ENCODE assay signal across 11 cellular contexts in genomic region chr5:88677943-88678779, GRCh38.
DNase-seq lines count a peak whose midpoint lies in the region; ATAC-seq and TF ChIP-seq lines count a peak whose summit lies in the region.
"Had no signal": no experiment of that assay in that cellular context is flagged by ENCODE, and none has a peak within 500 bp of the region (broad histone marks: within the 10 kb centered on the region; RNA-seq: fewer than 3 reads in every experiment).

No MANE protein-coding gene starts in this region.

- POLR2A ChIA-PET in IMR-90 (lab: Charles Lee; ENCODE audit: unreplicated experiment) = no interaction called here

- no peak overlapping the region for H2AK5ac ChIP-seq in IMR-90 (ENCODE audit: low read depth, low read length)

- no peak overlapping the region for H2BK15ac ChIP-seq in IMR-90 (ENCODE audit: low read depth, low read length)

- no peak overlapping the region for H2BK20ac ChIP-seq in IMR-90 (ENCODE audit: low read depth, low read length)

- no peaks in the 10 kb centered on the region for H3K9me1 ChIP-seq in IMR-90 (ENCODE audit: insufficient read depth, low read length)

- no peak overlapping the region for H4K91ac ChIP-seq in IMR-90 (ENCODE audit: insufficient read depth, low read depth, low read length)

- no peaks in the 10 kb centered on the region for H3K79me1 ChIP-seq in IMR-90 (ENCODE audit: low read depth in 1 of 2, low read length in 2 of 2)

- H2BK5ac ChIP-seq in IMR-90 (ENCODE audit: low read depth, low read length, poor library complexity, severe bottlenecking) = no peak overlapping the region

- ATAC-seq in IMR-90 (ENCODE audit: low read depth) (no peak), GM18868 (IDR thresholded peaks at IDR 0.05; ENCODE audit: unreplicated experiment) (no peak), GM18873 (IDR thresholded peaks at IDR 0.05; ENCODE audit: low FRiP score, unreplicated experiment) (no peak)
- no peak for ATAC-seq in activated naive CD8-positive, alpha-beta T cell treated with anti-CD3 and anti-CD28 coated beads, Interleukin-2, amount 50 U/mL, for 24 hours

- peak overlapping the region; percentile 13 for H2AFZ ChIP-seq in IMR-90 (replicated peaks; ENCODE audit: low read length, poor library complexity)

- TF ChIP-seq CTCF in Calu3 (IDR thresholded peaks at IDR 0.05; ENCODE audit: unreplicated experiment) = no peak
- TF ChIP-seq CTCF in IMR-90 (conservative IDR thresholded peaks at IDR 0.05; ENCODE audit: low read depth, low read length) = no peak

- dilution Hi-C loops in IMR-90 (cut with HindIII; ENCODE audit: low sequenced_read_pairs, unreplicated experiment) = no loop called here

- no peak overlapping the region for H4K8ac ChIP-seq in IMR-90 (ENCODE audit: low read depth in 2 of 2, low read length in 2 of 2)

- DNase-seq in Calu3 (no peak), IMR-90 (no peak), iPS-NIHi11 (ENCODE audit: low spot score) (peak; percentile 35), cerebellum (ENCODE audit: low spot score) (no peak), mesenteric fat pad (ENCODE audit: low spot score) (no peak)
- no peak for DNase-seq in activated naive CD8-positive, alpha-beta T cell treated with anti-CD3 and anti-CD28 coated beads, Interleukin-2, amount 50 U/mL, for 24 hours
- DNase-seq: CD4-positive, CD25-positive, alpha-beta regulatory T cell; NCI-H1417 had no signal

- H3K27me3 Mint-ChIP-seq in Calu3 (ENCODE audit: unreplicated experiment) = peaks cover 7% of the 10 kb centered on the region
- H3K27me3 Mint-ChIP-seq in activated naive CD8-positive, alpha-beta T cell treated with anti-CD3 and anti-CD28 coated beads, Interleukin-2, amount 50 U/mL, for 24 hours = peaks cover 79% of the 10 kb centered on the region

- no peak overlapping the region for H2AK9ac ChIP-seq in IMR-90 (replicated peaks; ENCODE audit: low read depth, low read length, poor library complexity)

- H3K56ac ChIP-seq in IMR-90 (ENCODE audit: extremely low read depth, insufficient read depth, low read length) = no peak overlapping the region

- H3K4me1 ChIP-seq in IMR-90 (ENCODE audit: control insufficient read depth, insufficient read depth, low read length) = no peaks in the 10 kb centered on the region; the same call in 1 of the 2 replicates

- no peak overlapping the region for H3K23ac ChIP-seq in IMR-90 (ENCODE audit: low read depth, low read length)

- intact Hi-C loops in Calu3 (cut with micrococcal nuclease; ENCODE audit: unreplicated experiment) (loop anchor here (5.0 kb wide), 1 partner anchor 411 kb away; the partner anchor contains the start of gene TMEM161B), IMR-90 (cut with micrococcal nuclease) (no loop called here)

- no peak overlapping the region for H3K4me3 ChIP-seq in IMR-90 (ENCODE audit: insufficient read depth, low read depth, low read length)

- TF ChIP-seq POLR2A in IMR-90 (IDR thresholded peaks at IDR 0.05; ENCODE audit: low read depth, low read length) = no peak

- no CpG with 5 or more reads among the region's 56 CpGs for WGBS in IMR-90 (ENCODE audit: extremely low coverage in 2 of 2, insufficient read length in 1 of 2), 2 experiments

- no peak overlapping the region for H3K4ac ChIP-seq in IMR-90 (ENCODE audit: low read depth, low read length)

- H3K4me2 ChIP-seq in IMR-90 (ENCODE audit: low read depth, low read length) = no peak overlapping the region

- H3K14ac ChIP-seq in IMR-90 (replicated peaks; ENCODE audit: low read depth, low read length) = no peak overlapping the region

- no peak overlapping the region for H3K27ac ChIP-seq in IMR-90 (ENCODE audit: insufficient read depth, low read length)
- H3K27ac ChIP-seq: HL-60 had no signal

- peaks cover 37% of the 10 kb centered on the region for H3K36me3 Mint-ChIP-seq in Calu3 (ENCODE audit: insufficient read depth, unreplicated experiment)
- peaks cover 7% of the 10 kb centered on the region for H3K36me3 Mint-ChIP-seq in activated naive CD8-positive, alpha-beta T cell treated with anti-CD3 and anti-CD28 coated beads, Interleukin-2, amount 50 U/mL, for 24 hours (ENCODE audit: low read depth)
- H3K36me3 Mint-ChIP-seq: CD4-positive, CD25-positive, alpha-beta regulatory T cell had no signal

- peaks cover 75% of the 10 kb centered on the region for H3K27me3 ChIP-seq in IMR-90 (ENCODE audit: control insufficient read depth, insufficient read depth, low read length)

- no peak overlapping the region for H3K9ac ChIP-seq in IMR-90 (ENCODE audit: low read depth, low read length)

- no peaks in the 10 kb centered on the region for H3K9me3 Mint-ChIP-seq in Calu3 (ENCODE audit: low read depth, unreplicated experiment)
- peaks cover 3% of the 10 kb centered on the region for H3K9me3 Mint-ChIP-seq in activated naive CD8-positive, alpha-beta T cell treated with anti-CD3 and anti-CD28 coated beads, Interleukin-2, amount 50 U/mL, for 24 hours

- no peak for TF ChIP-seq RAD21 in IMR-90 (IDR thresholded peaks at IDR 0.05; ENCODE audit: low read length)

- peak overlapping the region; percentile 2 for H3K4me3 Mint-ChIP-seq in Calu3 (ENCODE audit: low read depth, unreplicated experiment)
- no peak overlapping the region for H3K4me3 Mint-ChIP-seq in activated naive CD8-positive, alpha-beta T cell treated with anti-CD3 and anti-CD28 coated beads, Interleukin-2, amount 50 U/mL, for 24 hours

- H3K18ac ChIP-seq in IMR-90 (ENCODE audit: low read depth, low read length) = no peak overlapping the region

- no peak overlapping the region for H2BK120ac ChIP-seq in IMR-90 (ENCODE audit: low read depth, low read length)

- CTCF ChIA-PET in Calu3 (lab: Charles Lee) = no interaction called here
- CTCF ChIA-PET in IMR-90 (lab: Yijun Ruan, JAX) = interaction anchor here (1.0 to 4.3 kb wide), 2 partner anchors 12 to 897 kb away, joined by 6 to 26 read pairs; no protein-coding TSS in a partner anchor

- no peak overlapping the region for H4K5ac ChIP-seq in IMR-90 (ENCODE audit: low read depth, low read length)

- BruUV-seq in Calu3 (replicated peaks; lab: Mats Ljungman, UMichigan) (no TSS peak), IMR-90 (replicated peaks; lab: Mats Ljungman, UMichigan) (no TSS peak)

- no peak overlapping the region for H3K27ac Mint-ChIP-seq in Calu3 (ENCODE audit: unreplicated experiment)
- peak overlapping the region; percentile 22 for H3K27ac Mint-ChIP-seq in activated naive CD8-positive, alpha-beta T cell treated with anti-CD3 and anti-CD28 coated beads, Interleukin-2, amount 50 U/mL, for 24 hours

- H3K9me3 ChIP-seq in IMR-90 (ENCODE audit: control insufficient read depth, insufficient read depth, low read length) = peaks cover 4% of the 10 kb centered on the region; the same call in 1 of the 2 replicates

- in situ Hi-C loops in IMR-90 (cut with MboI; ENCODE audit: low sequenced_read_pairs) = no loop called here

- no peaks in the 10 kb centered on the region for H3K36me3 ChIP-seq in IMR-90 (ENCODE audit: control insufficient read depth, insufficient read depth, low read length)

- H4K20me1 ChIP-seq in IMR-90 (ENCODE audit: insufficient read depth, low read length) = no peaks in the 10 kb centered on the region; the same call in 1 of the 2 replicates

- H3K4me1 Mint-ChIP-seq in Calu3 (ENCODE audit: low read depth, unreplicated experiment) = peaks cover 37% of the 10 kb centered on the region
- peaks cover 26% of the 10 kb centered on the region for H3K4me1 Mint-ChIP-seq in activated naive CD8-positive, alpha-beta T cell treated with anti-CD3 and anti-CD28 coated beads, Interleukin-2, amount 50 U/mL, for 24 hours

TF ChIP-seq in IMR-90, 13 proteins besides CTCF, POLR2A, EP300 and RAD21:
- TF ChIP-seq FOS (IDR thresholded peaks at IDR 0.05; ENCODE audit: low read depth, low read length) (no peak), MAFK (IDR thresholded peaks at IDR 0.05; ENCODE audit: low read depth, low read length) (no peak), MAZ (IDR thresholded peaks at IDR 0.05; ENCODE audit: borderline replicate concordance, low read depth, low read length) (no peak), USF2 (IDR thresholded peaks at IDR 0.05; ENCODE audit: low read depth, low read length) (no peak), CHD1 (IDR thresholded peaks at IDR 0.05; ENCODE audit: low read depth, low read length) (no peak), CEBPB (IDR thresholded peaks at IDR 0.05; ENCODE audit: low read depth, low read length) (no peak), SMC3 (IDR thresholded peaks at IDR 0.05; ENCODE audit: low read depth, low read length) (no peak), RCOR1 (IDR thresholded peaks at IDR 0.05; ENCODE audit: insufficient replicate concordance, low read length) (no peak), NFE2L2 (IDR thresholded peaks at IDR 0.05; ENCODE audit: low read depth, low read length) (no peak), ELK1 (IDR thresholded peaks at IDR 0.05; ENCODE audit: borderline replicate concordance, low read depth, low read length) (no peak)
